ENCODE assay signal across 18 cellular contexts in genomic region chr15:65634381-65634780, GRCh38.
"Had no signal": no experiment of that assay in that cellular context is flagged by ENCODE, and none has a peak within 500 bp of the region (broad histone marks: within the 10 kb centered on the region; RNA-seq: fewer than 3 reads in every experiment).

No MANE protein-coding gene starts in this region.

- H3K4me3 ChIP-seq: body of pancreas, dorsolateral prefrontal cortex, spleen, tibial nerve had no signal

- H3K27ac Mint-ChIP-seq: activated CD4-positive, alpha-beta memory T cell treated with anti-CD3 and anti-CD28 coated beads for 36 hours; activated naive CD8-positive, alpha-beta T cell treated with anti-CD3 and anti-CD28 coated beads, Interleukin-2, amount 10 ng/mL, durations not matched to agents 7 days and 5 days; activated T-helper 17 cell treated with anti-CD3 and anti-CD28 coated beads, Interleukin-2, amount 50 U/mL, for 72 hours; endodermal cell had no signal

- H3K9me3 ChIP-seq: body of pancreas, spleen, tibial nerve had no signal

- H3K9me3 Mint-ChIP-seq: activated CD4-positive, alpha-beta memory T cell treated with anti-CD3 and anti-CD28 coated beads for 36 hours; activated naive CD8-positive, alpha-beta T cell treated with anti-CD3 and anti-CD28 coated beads, Interleukin-2, amount 10 ng/mL, durations not matched to agents 7 days and 5 days; activated T-helper 17 cell treated with anti-CD3 and anti-CD28 coated beads, Interleukin-2, amount 50 U/mL, for 72 hours; endodermal cell; nephron had no signal

- H3K27ac ChIP-seq: body of pancreas, dorsolateral prefrontal cortex, spleen, tibial nerve had no signal

- FAIRE-seq: colon, urothelium cell line had no signal

- H3K4me1 ChIP-seq: body of pancreas had no signal

- H3K36me3 ChIP-seq: spleen had no signal

- H3K27me3 ChIP-seq: body of pancreas, dorsolateral prefrontal cortex, spleen, tibial nerve had no signal

- H3K4me3 Mint-ChIP-seq: activated CD4-positive, alpha-beta memory T cell treated with anti-CD3 and anti-CD28 coated beads for 36 hours; activated naive CD8-positive, alpha-beta T cell treated with anti-CD3 and anti-CD28 coated beads, Interleukin-2, amount 10 ng/mL, durations not matched to agents 7 days and 5 days; activated T-helper 17 cell treated with anti-CD3 and anti-CD28 coated beads, Interleukin-2, amount 50 U/mL, for 72 hours; endodermal cell; nephron had no signal

- ATAC-seq: activated T-helper 17 cell treated with anti-CD3 and anti-CD28 coated beads, Interleukin-2, amount 50 U/mL, for 72 hours; body of pancreas; sciatic nerve had no signal

- H3K27me3 Mint-ChIP-seq: activated CD4-positive, alpha-beta memory T cell treated with anti-CD3 and anti-CD28 coated beads for 36 hours; activated naive CD8-positive, alpha-beta T cell treated with anti-CD3 and anti-CD28 coated beads, Interleukin-2, amount 10 ng/mL, durations not matched to agents 7 days and 5 days; activated T-helper 17 cell treated with anti-CD3 and anti-CD28 coated beads, Interleukin-2, amount 50 U/mL, for 72 hours had no signal

- H3K36me3 Mint-ChIP-seq: activated CD4-positive, alpha-beta memory T cell treated with anti-CD3 and anti-CD28 coated beads for 36 hours; activated naive CD8-positive, alpha-beta T cell treated with anti-CD3 and anti-CD28 coated beads, Interleukin-2, amount 10 ng/mL, durations not matched to agents 7 days and 5 days had no signal

- DNase-seq: activated CD4-positive, alpha-beta memory T cell treated with anti-CD3 and anti-CD28 coated beads for 36 hours; activated naive CD4-positive, alpha-beta T cell treated with Interleukin-2 at 50 U/mL for 16 hours; activated naive CD8-positive, alpha-beta T cell treated with anti-CD3 and anti-CD28 coated beads, Interleukin-2, amount 10 ng/mL, durations not matched to agents 7 days and 5 days; activated T-cell treated with anti-CD3 and anti-CD28 coated beads for 4 hours; body of pancreas; central memory CD4-positive, alpha-beta T cell; dorsolateral prefrontal cortex; endodermal cell; spleen; stimulated activated CD8-positive, alpha-beta memory T cell treated with anti-CD3 and anti-CD28 coated beads, Interleukin-4, amount 100 ng/mL, for 48 hours; stimulated activated naive CD4-positive, alpha-beta T cell; SW 1271 had no signal
